ENCODE assay signal across 25 cellular contexts in genomic region chr5:124494540-124495116, GRCh38.
"Had no signal": no experiment of that assay in that cellular context is flagged by ENCODE, and none has a peak within 500 bp of the region (broad histone marks: within the 10 kb centered on the region; RNA-seq: fewer than 3 reads in every experiment).

No MANE protein-coding gene starts in this region.

- H3K79me2 ChIP-seq: parathyroid adenoma had no signal

- H3K4me2 ChIP-seq: neural progenitor cell had no signal

- FAIRE-seq: astrocyte, frontal cortex, urothelium cell line had no signal

- ATAC-seq: activated CD4-positive, alpha-beta T cell treated with anti-CD3 and anti-CD28 coated beads for 36 hours; effector memory CD8-positive, alpha-beta T cell; left lung; natural killer cell; stimulated activated naive CD8-positive, alpha-beta T cell treated with anti-CD3 and anti-CD28 coated beads, Interleukin-15, Interleukin-2, amounts not matched to agents 100 U/mL and 50 U/mL, for 24 hours had no signal

- H3K27ac ChIP-seq: brain microvascular endothelial cell, left lung, neural progenitor cell, parathyroid adenoma, right atrium auricular region, thoracic aorta had no signal

- H3K36me3 Mint-ChIP-seq: activated naive CD4-positive, alpha-beta T cell treated with anti-CD3 and anti-CD28 coated beads, Interleukin-2, amount 10 ng/mL, durations not matched to agents 7 days and 5 days; activated naive CD8-positive, alpha-beta T cell treated with anti-CD3 and anti-CD28 coated beads, Interleukin-2, amount 10 ng/mL, durations not matched to agents 7 days and 5 days had no signal

- DNase-seq: activated CD4-positive, alpha-beta T cell treated with anti-CD3 and anti-CD28 coated beads for 36 hours; activated CD4-positive, CD25-positive, alpha-beta regulatory T cell; activated effector memory CD4-positive, alpha-beta T cell treated with Interleukin-2 at 50 U/mL for 16 hours; activated naive CD4-positive, alpha-beta T cell treated with anti-CD3 and anti-CD28 coated beads, Interleukin-2, amount 10 ng/mL, durations not matched to agents 7 days and 5 days; activated naive CD8-positive, alpha-beta T cell treated with anti-CD3 and anti-CD28 coated beads, Interleukin-2, amount 10 ng/mL, durations not matched to agents 7 days and 5 days; activated T-cell treated with anti-CD3 and anti-CD28 coated beads for 4 hours; brain microvascular endothelial cell; caudate nucleus; cortex of kidney; effector memory CD8-positive, alpha-beta T cell; erythroblast; left lung; mesendoderm; natural killer cell; occipital lobe; stimulated activated CD4-positive, alpha-beta T cell treated with anti-CD3 and anti-CD28 coated beads, Interleukin-2, amount 100 ng/mL, for 48 hours; stimulated activated naive CD8-positive, alpha-beta T cell treated with anti-CD3 and anti-CD28 coated beads, Interleukin-15, Interleukin-2, amounts not matched to agents 100 U/mL and 50 U/mL, for 24 hours had no signal

- H3K9ac ChIP-seq: neural progenitor cell, parathyroid adenoma had no signal

- H3K9me3 ChIP-seq: thoracic aorta had no signal

- H3K36me3 ChIP-seq: brain microvascular endothelial cell, left lung, neural progenitor cell, right atrium auricular region, thoracic aorta had no signal

- H3K27me3 ChIP-seq: brain microvascular endothelial cell, left lung, neural progenitor cell, right atrium auricular region had no signal

- H3K4me1 ChIP-seq: left lung, parathyroid adenoma, right atrium auricular region had no signal

- H3K27ac Mint-ChIP-seq: activated CD4-positive, alpha-beta T cell treated with anti-CD3 and anti-CD28 coated beads for 36 hours; activated naive CD4-positive, alpha-beta T cell treated with anti-CD3 and anti-CD28 coated beads, Interleukin-2, amount 10 ng/mL, durations not matched to agents 7 days and 5 days; activated naive CD8-positive, alpha-beta T cell treated with anti-CD3 and anti-CD28 coated beads, Interleukin-2, amount 10 ng/mL, durations not matched to agents 7 days and 5 days; effector memory CD8-positive, alpha-beta T cell; natural killer cell; neural progenitor cell had no signal

- H2AFZ ChIP-seq: neural progenitor cell, parathyroid adenoma had no signal

- H3K27me3 Mint-ChIP-seq: activated naive CD4-positive, alpha-beta T cell treated with anti-CD3 and anti-CD28 coated beads, Interleukin-2, amount 10 ng/mL, durations not matched to agents 7 days and 5 days; effector memory CD8-positive, alpha-beta T cell had no signal

- H3K4me3 Mint-ChIP-seq: activated CD4-positive, alpha-beta T cell treated with anti-CD3 and anti-CD28 coated beads for 36 hours; activated naive CD4-positive, alpha-beta T cell treated with anti-CD3 and anti-CD28 coated beads, Interleukin-2, amount 10 ng/mL, durations not matched to agents 7 days and 5 days; activated naive CD8-positive, alpha-beta T cell treated with anti-CD3 and anti-CD28 coated beads, Interleukin-2, amount 10 ng/mL, durations not matched to agents 7 days and 5 days; effector memory CD8-positive, alpha-beta T cell; natural killer cell; neural progenitor cell had no signal

- H3K4me3 ChIP-seq: left lung, lung, neural progenitor cell, right atrium auricular region, thoracic aorta had no signal

- H3K4me1 Mint-ChIP-seq: activated CD4-positive, alpha-beta T cell treated with anti-CD3 and anti-CD28 coated beads for 36 hours; activated naive CD4-positive, alpha-beta T cell treated with anti-CD3 and anti-CD28 coated beads, Interleukin-2, amount 10 ng/mL, durations not matched to agents 7 days and 5 days; activated naive CD8-positive, alpha-beta T cell treated with anti-CD3 and anti-CD28 coated beads, Interleukin-2, amount 10 ng/mL, durations not matched to agents 7 days and 5 days; natural killer cell had no signal
